In the genomic region with DNA sequence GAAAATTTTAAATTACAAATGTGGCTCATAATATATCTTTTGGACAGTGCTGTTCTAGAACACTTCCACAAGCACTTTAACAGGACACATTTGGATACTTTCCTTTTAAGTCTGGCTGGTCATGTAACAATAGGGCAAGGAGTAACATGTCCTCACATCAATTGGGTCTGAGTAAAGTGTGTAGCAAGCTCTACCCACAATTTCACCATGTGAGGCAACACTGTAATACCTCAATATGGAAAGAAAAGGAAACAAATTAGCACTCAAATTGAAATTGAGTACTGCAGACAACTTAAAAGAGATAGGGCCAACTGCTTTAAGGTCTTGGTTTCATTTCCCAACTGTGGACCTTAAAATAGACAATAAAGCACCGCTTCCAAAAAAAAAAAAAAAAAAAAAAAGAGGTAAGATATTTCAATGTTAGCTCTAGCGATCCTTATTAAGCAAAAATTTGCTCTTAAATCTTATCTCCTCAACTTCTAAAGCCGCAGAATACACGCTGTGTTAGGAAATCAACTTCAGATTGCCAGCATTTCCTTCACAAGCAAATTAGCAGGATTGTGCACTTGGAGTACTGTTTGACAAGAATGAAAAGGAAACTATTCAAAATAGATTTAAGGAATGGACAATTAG, we compare ENCODE assay signal across 8 cellular contexts. TPM values are rescaled to one million over a fixed set of nuclear protein-coding genes. Genes with fewer than 3 reads are reported as not detected.
DNase-seq lines count a peak whose midpoint lies in the region; ATAC-seq and TF ChIP-seq lines count a peak whose summit lies in the region.

No MANE protein-coding gene starts in this region.

- H3K9me3 ChIP-seq in left lung (no peaks in the 10 kb centered on the region), thyroid gland (no peaks in the 10 kb centered on the region)

- H3K36me3 Mint-ChIP-seq in activated naive CD8-positive, alpha-beta T cell treated with anti-CD3 and anti-CD28 coated beads, Interleukin-2, amount 50 U/mL, for 24 hours (ENCODE audit: low read depth) = no peaks in the 10 kb centered on the region
- H3K36me3 Mint-ChIP-seq in type B pancreatic cell = no peaks in the 10 kb centered on the region

- intact Hi-C loops in left lung (cut with DNase I) = no loop called here
- intact Hi-C loops in thyroid gland (cut with DNase I) = no loop called here

- H3K4me3 Mint-ChIP-seq in activated naive CD8-positive, alpha-beta T cell treated with anti-CD3 and anti-CD28 coated beads, Interleukin-2, amount 50 U/mL, for 24 hours = peak overlapping the region; percentile 90
- H3K4me3 Mint-ChIP-seq in type B pancreatic cell = peak overlapping the region; percentile 91

- no peaks in the 10 kb centered on the region for H3K27me3 Mint-ChIP-seq in activated naive CD8-positive, alpha-beta T cell treated with anti-CD3 and anti-CD28 coated beads, Interleukin-2, amount 50 U/mL, for 24 hours
- no peaks in the 10 kb centered on the region for H3K27me3 Mint-ChIP-seq in type B pancreatic cell

- peaks cover 61% of the 10 kb centered on the region for H3K79me2 ChIP-seq in KMS-11 (ENCODE audit: insufficient read depth, low read depth)

- H3K4me3 ChIP-seq in KMS-11 (IDR thresholded peaks at IDR 0.05; ENCODE audit: insufficient read depth, low read depth, low read length) = peak overlapping the region; percentile 48
- peak overlapping the region; percentile 42 to 57 for H3K4me3 ChIP-seq in left lung
- peak overlapping the region in 1 of 3 donors; percentile 35 for H3K4me3 ChIP-seq in thyroid gland (replicated peaks in 1 of 3)

- TF ChIP-seq CTCF in KMS-11 (conservative IDR thresholded peaks at IDR 0.05; ENCODE audit: low read depth, low read length) = no peak
- no peak for TF ChIP-seq CTCF in left lung (IDR thresholded peaks at IDR 0.05)
- TF ChIP-seq CTCF in type B pancreatic cell (conservative IDR thresholded peaks at IDR 0.05) = no peak
- TF ChIP-seq CTCF in thyroid gland (IDR thresholded peaks at IDR 0.05) = no peak

- H3K4me1 Mint-ChIP-seq in activated naive CD8-positive, alpha-beta T cell treated with anti-CD3 and anti-CD28 coated beads, Interleukin-2, amount 50 U/mL, for 24 hours = peaks cover 49% of the 10 kb centered on the region
- H3K4me1 Mint-ChIP-seq in type B pancreatic cell (ENCODE audit: unreplicated experiment) = peaks cover 14% of the 10 kb centered on the region

- no peaks in the 10 kb centered on the region for H3K9me3 Mint-ChIP-seq in activated naive CD8-positive, alpha-beta T cell treated with anti-CD3 and anti-CD28 coated beads, Interleukin-2, amount 50 U/mL, for 24 hours
- H3K9me3 Mint-ChIP-seq in type B pancreatic cell = no peaks in the 10 kb centered on the region

- H3K4me2 ChIP-seq in KMS-11 = peak overlapping the region; percentile 63

- peak overlapping the region; percentile 62 for H3K9ac ChIP-seq in KMS-11

- DNase-seq in GM03348 (ENCODE audit: low spot score) (peak; percentile 17), left lung (no peak), type B pancreatic cell (ENCODE audit: extremely low spot score, unreplicated experiment) (no peak), NCI-H1436 treated with DMSO at 0.1 percent for 48 hours (lab: John Stamatoyannopoulos, UW) (no peak), thyroid gland (no peak)
- DNase-seq in activated naive CD8-positive, alpha-beta T cell treated with anti-CD3 and anti-CD28 coated beads, Interleukin-2, amount 50 U/mL, for 24 hours = no peak

- H4K20me1 ChIP-seq in KMS-11 (ENCODE audit: insufficient read depth) = no peaks in the 10 kb centered on the region

- WGBS in thyroid gland, 2 donors = 5 to 21% methylated on average over 4 of the region's 4 CpGs

- H3K27me3 ChIP-seq in KMS-11 (ENCODE audit: insufficient read depth, low read depth) = no peaks in the 10 kb centered on the region
- no peaks in the 10 kb centered on the region for H3K27me3 ChIP-seq in left lung
- H3K27me3 ChIP-seq in thyroid gland = no peaks in the 10 kb centered on the region

- peaks cover 16% of the 10 kb centered on the region for H3K4me1 ChIP-seq in KMS-11 (ENCODE audit: low read depth, poor library complexity, severe bottlenecking)
- peaks cover 0 to 3% of the 10 kb centered on the region in 2 donors for H3K4me1 ChIP-seq in left lung
- no peaks in the 10 kb centered on the region for H3K4me1 ChIP-seq in thyroid gland

- peak overlapping the region; percentile 54; the same call in 1 of the 2 replicates for H3K27ac ChIP-seq in KMS-11
- H3K27ac ChIP-seq in left lung = peak overlapping the region; percentile 33 to 67
- no peak overlapping the region for H3K27ac ChIP-seq in thyroid gland

- no peak overlapping the region for H2AFZ ChIP-seq in KMS-11 (ENCODE audit: low read depth)

- peak; percentile 51 for ATAC-seq in activated naive CD8-positive, alpha-beta T cell treated with anti-CD3 and anti-CD28 coated beads, Interleukin-2, amount 50 U/mL, for 24 hours
- ATAC-seq in left lung = peak; percentile 6
- no peak for ATAC-seq in HG03139 (IDR thresholded peaks at IDR 0.05; ENCODE audit: unreplicated experiment)

- H3K36me3 ChIP-seq in KMS-11 (ENCODE audit: insufficient read depth) (no peaks in the 10 kb centered on the region), left lung (no peaks in the 10 kb centered on the region), thyroid gland (no peaks in the 10 kb centered on the region)

- no peak for TF ChIP-seq POLR2A in thyroid gland (IDR thresholded peaks at IDR 0.05)

- H3K27ac Mint-ChIP-seq in activated naive CD8-positive, alpha-beta T cell treated with anti-CD3 and anti-CD28 coated beads, Interleukin-2, amount 50 U/mL, for 24 hours = peak overlapping the region; percentile 91
- H3K27ac Mint-ChIP-seq in type B pancreatic cell = peak overlapping the region; percentile 85

RNA-seq across cellular contexts. Expression of a gene that starts 1.7 kb away (rescaled TPM):
- 10 to 100 TPM; 59.7 to 70.7 TPM for total RNA-seq in left lung
- 93.8 and 123 TPM in 2 replicates for total RNA-seq in type B pancreatic cell (ENCODE audit: low replicate concordance)
- total RNA-seq in thyroid gland = 10 to 100 TPM; 33.1 to 41.6 (median 36.4) TPM

Comparison
In these comparisons a context has a peak if more than half of its experiments do, and no peak if none do; other contexts are left out.
1. H3K27ac ChIP-seq: peak in KMS-11 (single experiment) and left lung (2 of 2); none in thyroid gland (0 of 3).